11 cellular contexts compared by ENCODE assay signal in the genomic region with DNA sequence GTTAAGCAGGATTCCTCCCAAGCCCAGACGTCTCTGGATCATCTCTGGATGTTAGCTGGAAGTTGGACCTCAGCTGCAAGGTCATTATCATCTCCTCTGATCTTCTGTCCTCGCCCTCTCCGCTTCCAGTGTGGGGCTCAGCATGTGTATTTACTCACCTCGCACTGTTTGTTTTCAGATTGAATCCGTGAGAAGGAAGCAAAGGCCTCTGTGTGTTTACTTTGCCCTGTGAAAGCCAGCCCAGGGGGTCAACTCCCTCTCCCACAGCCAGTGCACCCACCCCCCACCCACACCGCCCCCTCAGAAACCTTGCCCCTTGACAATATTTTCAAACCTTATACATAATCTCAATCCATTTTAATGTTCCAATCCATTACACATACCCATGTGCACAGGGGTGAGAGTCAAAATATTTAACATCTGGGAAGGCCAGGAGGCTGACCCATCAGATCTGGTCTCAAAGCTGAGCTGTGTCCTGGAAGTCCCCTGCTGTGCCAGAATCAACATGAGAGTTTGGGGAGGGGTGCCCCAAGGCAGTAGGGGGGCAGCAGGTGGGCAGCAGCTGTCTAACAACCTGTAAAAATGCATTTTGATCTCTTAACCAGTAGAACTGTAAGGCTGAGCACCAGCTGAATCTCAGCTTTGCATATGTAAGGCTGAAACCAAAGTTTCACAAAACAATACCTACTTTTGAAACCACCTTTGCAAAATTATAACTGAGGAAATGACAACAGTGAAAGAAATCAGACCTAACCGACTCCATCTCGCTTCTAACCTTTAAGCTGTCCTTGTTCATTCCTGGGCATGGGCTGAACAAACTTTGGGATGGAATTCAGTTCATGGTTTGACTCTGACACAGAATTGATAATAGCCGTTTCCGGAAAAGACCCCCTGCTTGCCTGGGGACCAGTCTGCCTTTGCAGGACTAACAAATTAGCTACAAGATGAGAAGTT.
A peak's percentile ranks its signal among the peaks of the same experiment; 100 is the strongest.
DNase-seq lines count a peak whose midpoint lies in the region; ATAC-seq and TF ChIP-seq lines count a peak whose summit lies in the region.
"Had no signal": no experiment of that assay in that cellular context is flagged by ENCODE, and none has a peak within 500 bp of the region (broad histone marks: within the 10 kb centered on the region; RNA-seq: fewer than 3 reads in every experiment).

No MANE protein-coding gene starts in this region.

- TF ChIP-seq CTCF in neural progenitor cell (IDR thresholded peaks at IDR 0.05) = no peak

- H3K4me3 Mint-ChIP-seq in neural progenitor cell = no peak overlapping the region
- no peak overlapping the region for H3K4me3 Mint-ChIP-seq in stimulated activated effector memory CD8-positive, alpha-beta T cell treated with anti-CD3 and anti-CD28 coated beads, Interleukin-12 subunit alpha, Interleukin-12 subunit beta, amount 100 ng/mL, for 72 hours
- H3K4me3 Mint-ChIP-seq: activated naive CD8-positive, alpha-beta T cell treated with anti-CD3 and anti-CD28 coated beads, Interleukin-2, amount 50 U/mL, for 24 hours; T-helper 1 cell treated with Interleukin-12 subunit alpha and Interleukin-12 subunit beta and Interleukin-4 antibody, amounts not matched to agents 30 μg/mL and 1 μg/mL, for 36 hours had no signal

- H3F3A ChIP-seq in neural progenitor cell (ENCODE audit: low read depth) = peaks cover 15% of the 10 kb centered on the region

- no peaks in the 10 kb centered on the region for H3K36me3 ChIP-seq in neural progenitor cell
- H3K36me3 ChIP-seq in effector memory CD4-positive, alpha-beta T cell (ENCODE audit: control insufficient read depth, insufficient read depth, low read length) = no peaks in the 10 kb centered on the region
- H3K36me3 ChIP-seq: neutrophil had no signal

- H3K27me3 Mint-ChIP-seq in neural progenitor cell (ENCODE audit: insufficient read depth, low read depth) = peaks cover 5% of the 10 kb centered on the region

- H3K4me3 ChIP-seq in neural progenitor cell = no peak overlapping the region
- H3K4me3 ChIP-seq in effector memory CD4-positive, alpha-beta T cell (ENCODE audit: insufficient read depth, low read depth, low read length, poor library complexity, severe bottlenecking) = no peak overlapping the region

- H3K36me3 Mint-ChIP-seq in neural progenitor cell = no peaks in the 10 kb centered on the region
- H3K36me3 Mint-ChIP-seq in stimulated activated effector memory CD8-positive, alpha-beta T cell treated with anti-CD3 and anti-CD28 coated beads, Interleukin-12 subunit alpha, Interleukin-12 subunit beta, amount 100 ng/mL, for 72 hours = no peaks in the 10 kb centered on the region

- no peak overlapping the region for H3K9ac ChIP-seq in neural progenitor cell

- no peaks in the 10 kb centered on the region for H3K79me2 ChIP-seq in neural progenitor cell (ENCODE audit: low read depth)

- peaks cover 14% of the 10 kb centered on the region for H3K4me1 ChIP-seq in neural progenitor cell
- H3K4me1 ChIP-seq in effector memory CD4-positive, alpha-beta T cell (ENCODE audit: control insufficient read depth, insufficient read depth, low read length, poor library complexity, severe bottlenecking) = no peaks in the 10 kb centered on the region

- no peak overlapping the region for H3K4me2 ChIP-seq in neural progenitor cell

- H3K27ac Mint-ChIP-seq in neural progenitor cell = peak overlapping the region; percentile 51
- H3K27ac Mint-ChIP-seq in stimulated activated effector memory CD8-positive, alpha-beta T cell treated with anti-CD3 and anti-CD28 coated beads, Interleukin-12 subunit alpha, Interleukin-12 subunit beta, amount 100 ng/mL, for 72 hours = no peak overlapping the region
- H3K27ac Mint-ChIP-seq: activated naive CD8-positive, alpha-beta T cell treated with anti-CD3 and anti-CD28 coated beads, Interleukin-2, amount 50 U/mL, for 24 hours; T-helper 1 cell treated with Interleukin-12 subunit alpha and Interleukin-12 subunit beta and Interleukin-4 antibody, amounts not matched to agents 30 μg/mL and 1 μg/mL, for 36 hours had no signal

- H3K27ac ChIP-seq in neural progenitor cell = no peak overlapping the region
- H3K27ac ChIP-seq in effector memory CD4-positive, alpha-beta T cell (ENCODE audit: insufficient read depth, low read length, poor library complexity, severe bottlenecking) = no peak overlapping the region
- H3K27ac ChIP-seq: neutrophil had no signal

- peak; percentile 39 for DNase-seq in GM19238 (ENCODE audit: insufficient read length, low spot score)
- DNase-seq in NCI-H510A (lab: John Stamatoyannopoulos, UW) = peak; percentile 57
- DNase-seq in neural progenitor cell (ENCODE audit: low spot score) = no peak
- DNase-seq in NCI-H187 (lab: John Stamatoyannopoulos, UW) = no peak
- no peak for DNase-seq in effector memory CD4-positive, alpha-beta T cell
- no peak for DNase-seq in stimulated activated effector memory CD8-positive, alpha-beta T cell treated with anti-CD3 and anti-CD28 coated beads, Interleukin-12 subunit alpha, Interleukin-12 subunit beta, amount 100 ng/mL, for 72 hours (ENCODE audit: low spot score in 2 of 2)
- DNase-seq: activated naive CD8-positive, alpha-beta T cell treated with anti-CD3 and anti-CD28 coated beads, Interleukin-2, amount 50 U/mL, for 24 hours had no signal

- ATAC-seq in HG02840 (IDR thresholded peaks at IDR 0.05; ENCODE audit: low FRiP score, unreplicated experiment) = peak; percentile 66
- no peak for ATAC-seq in GM18868 (IDR thresholded peaks at IDR 0.05; ENCODE audit: unreplicated experiment)
- no peak for ATAC-seq in stimulated activated effector memory CD8-positive, alpha-beta T cell treated with anti-CD3 and anti-CD28 coated beads, Interleukin-12 subunit alpha, Interleukin-12 subunit beta, amount 100 ng/mL, for 72 hours
- ATAC-seq: activated naive CD8-positive, alpha-beta T cell treated with anti-CD3 and anti-CD28 coated beads, Interleukin-2, amount 50 U/mL, for 24 hours had no signal

- H3K9me3 Mint-ChIP-seq in neural progenitor cell = peaks cover 2% of the 10 kb centered on the region
- H3K9me3 Mint-ChIP-seq in stimulated activated effector memory CD8-positive, alpha-beta T cell treated with anti-CD3 and anti-CD28 coated beads, Interleukin-12 subunit alpha, Interleukin-12 subunit beta, amount 100 ng/mL, for 72 hours = no peaks in the 10 kb centered on the region
- H3K9me3 Mint-ChIP-seq: activated naive CD8-positive, alpha-beta T cell treated with anti-CD3 and anti-CD28 coated beads, Interleukin-2, amount 50 U/mL, for 24 hours; T-helper 1 cell treated with Interleukin-12 subunit alpha and Interleukin-12 subunit beta and Interleukin-4 antibody, amounts not matched to agents 30 μg/mL and 1 μg/mL, for 36 hours had no signal

- no peaks in the 10 kb centered on the region for H3K9me3 ChIP-seq in neural progenitor cell (ENCODE audit: low read depth)
- no peaks in the 10 kb centered on the region for H3K9me3 ChIP-seq in effector memory CD4-positive, alpha-beta T cell (ENCODE audit: control insufficient read depth, low read length)
- H3K9me3 ChIP-seq: neutrophil had no signal

- H3K4me1 Mint-ChIP-seq in neural progenitor cell = peaks cover 34% of the 10 kb centered on the region
- no peaks in the 10 kb centered on the region for H3K4me1 Mint-ChIP-seq in stimulated activated effector memory CD8-positive, alpha-beta T cell treated with anti-CD3 and anti-CD28 coated beads, Interleukin-12 subunit alpha, Interleukin-12 subunit beta, amount 100 ng/mL, for 72 hours
- H3K4me1 Mint-ChIP-seq: activated naive CD8-positive, alpha-beta T cell treated with anti-CD3 and anti-CD28 coated beads, Interleukin-2, amount 50 U/mL, for 24 hours had no signal

- no peaks in the 10 kb centered on the region for H3K27me3 ChIP-seq in neural progenitor cell
- H3K27me3 ChIP-seq in effector memory CD4-positive, alpha-beta T cell (replicated peaks; ENCODE audit: control insufficient read depth, insufficient read depth, low read length, poor library complexity, severe bottlenecking) = no peaks in the 10 kb centered on the region

- H2AFZ ChIP-seq in neural progenitor cell (replicated peaks) = no peak overlapping the region

- no peaks in the 10 kb centered on the region for H4K20me1 ChIP-seq in neural progenitor cell (ENCODE audit: low read depth)

Comparison
In these comparisons a context has a peak if more than half of its experiments do, and no peak if none do; other contexts are left out.
1. DNase-seq: peak in GM19238 (single experiment) and NCI-H510A (single experiment); none in neural progenitor cell (single experiment), NCI-H187 (0 of 2), effector memory CD4-positive, alpha-beta T cell (0 of 3) and stimulated activated effector memory CD8-positive, alpha-beta T cell treated with anti-CD3 and anti-CD28 coated beads, Interleukin-12 subunit alpha, Interleukin-12 subunit beta, amount 100 ng/mL, for 72 hours (0 of 2).